Comparison of ENCODE assay signal across 28 cellular contexts in genomic region chr11:11478021-11478420, GRCh38.
"Had no signal": no experiment of that assay in that cellular context is flagged by ENCODE, and none has a peak within 500 bp of the region (broad histone marks: within the 10 kb centered on the region; RNA-seq: fewer than 3 reads in every experiment).

No MANE protein-coding gene starts in this region.

- DNase-seq: activated CD4-positive, alpha-beta T cell treated with anti-CD3 and anti-CD28 coated beads for 4 hours; activated CD4-positive, alpha-beta T cell treated with anti-CD3 and anti-CD28 coated beads, Interleukin-2, amount 50 U/mL, for 4 hours; activated effector memory CD4-positive, alpha-beta T cell treated with Interleukin-2 at 50 U/mL for 16 hours; activated naive CD4-positive, alpha-beta T cell treated with Interleukin-2 at 50 U/mL for 16 hours; anterior cingulate cortex; dermis blood vessel endothelial cell; effector CD4-positive, alpha-beta T cell; gastrocnemius medialis; islet precursor cell; left colon; naive B cell; ovary; sigmoid colon; small intestine; stimulated activated CD4-positive, alpha-beta T cell treated with anti-CD3 and anti-CD28 coated beads, Interleukin-1b, Interleukin-23, amount 100 ng/mL, for 48 hours; stimulated activated CD4-positive, alpha-beta T cell treated with anti-CD3 and anti-CD28 coated beads, Interleukin-4, amount 100 ng/mL, for 4 hours; stimulated activated CD8-positive, alpha-beta memory T cell treated with anti-CD3 and anti-CD28 coated beads, Interleukin-4, amount 100 ng/mL, for 48 hours; stimulated activated naive CD8-positive, alpha-beta T cell treated with anti-CD3 and anti-CD28 coated beads, Interleukin-15, amount 100 ng/mL, for 72 hours; substantia nigra; T-helper 1 cell; upper lobe of right lung had no signal

- H3K4me3 Mint-ChIP-seq: activated naive CD8-positive, alpha-beta T cell; brain; mesothelial cell of epicardium; naive B cell; stimulated activated memory B cell treated with anti-CD40 and anti-IgM and Interleukin-4, amounts not matched to agents 10 μg/mL and 1 μg/mL and 100 μg/mL, for 72 hours; stimulated activated naive CD8-positive, alpha-beta T cell treated with anti-CD3 and anti-CD28 coated beads, Interleukin-15, amount 100 ng/mL, for 72 hours; T-helper 2 cell treated with Interferon-gamma antibody and Interleukin-4, amounts not matched to agents 5 μg/mL and 100 μg/mL, for 36 hours had no signal

- FAIRE-seq: small intestine had no signal

- H3K4me3 ChIP-seq: gastrocnemius medialis, hepatocyte, ovary, prostate gland, sigmoid colon, upper lobe of right lung had no signal

- H3K4me1 ChIP-seq: prostate gland, upper lobe of right lung had no signal

- H3K4me2 ChIP-seq: hepatocyte had no signal

- H3K27ac Mint-ChIP-seq: activated naive CD8-positive, alpha-beta T cell; mesothelial cell of epicardium; naive B cell; stimulated activated memory B cell treated with anti-CD40 and anti-IgM and Interleukin-4, amounts not matched to agents 10 μg/mL and 1 μg/mL and 100 μg/mL, for 72 hours; T-helper 2 cell treated with Interferon-gamma antibody and Interleukin-4, amounts not matched to agents 5 μg/mL and 100 μg/mL, for 36 hours had no signal

- H3K9me3 Mint-ChIP-seq: brain; mesothelial cell of epicardium; naive B cell; stimulated activated memory B cell treated with anti-CD40 and anti-IgM and Interleukin-4, amounts not matched to agents 10 μg/mL and 1 μg/mL and 100 μg/mL, for 72 hours; stimulated activated naive CD8-positive, alpha-beta T cell treated with anti-CD3 and anti-CD28 coated beads, Interleukin-15, amount 100 ng/mL, for 72 hours; T-helper 2 cell treated with Interferon-gamma antibody and Interleukin-4, amounts not matched to agents 5 μg/mL and 100 μg/mL, for 36 hours had no signal

- H3K27me3 ChIP-seq: gastrocnemius medialis, hepatocyte, ovary, sigmoid colon, upper lobe of right lung had no signal

- H3K79me2 ChIP-seq: hepatocyte had no signal

- H3K36me3 ChIP-seq: gastrocnemius medialis, ovary, prostate gland, sigmoid colon, upper lobe of right lung had no signal

- H3K4me1 Mint-ChIP-seq: naive B cell; stimulated activated memory B cell treated with anti-CD40 and anti-IgM and Interleukin-4, amounts not matched to agents 10 μg/mL and 1 μg/mL and 100 μg/mL, for 72 hours; stimulated activated naive CD8-positive, alpha-beta T cell treated with anti-CD3 and anti-CD28 coated beads, Interleukin-15, amount 100 ng/mL, for 72 hours had no signal

- H3K27ac ChIP-seq: hepatocyte, ovary, prostate gland, upper lobe of right lung had no signal

- H2AFZ ChIP-seq: hepatocyte had no signal

- H3K36me3 Mint-ChIP-seq: activated naive CD8-positive, alpha-beta T cell; brain; mesothelial cell of epicardium; naive B cell; stimulated activated memory B cell treated with anti-CD40 and anti-IgM and Interleukin-4, amounts not matched to agents 10 μg/mL and 1 μg/mL and 100 μg/mL, for 72 hours had no signal

- H3K27me3 Mint-ChIP-seq: stimulated activated memory B cell treated with anti-CD40 and anti-IgM and Interleukin-4, amounts not matched to agents 10 μg/mL and 1 μg/mL and 100 μg/mL, for 72 hours; stimulated activated naive CD8-positive, alpha-beta T cell treated with anti-CD3 and anti-CD28 coated beads, Interleukin-15, amount 100 ng/mL, for 72 hours had no signal

- H3K9me3 ChIP-seq: gastrocnemius medialis, ovary, prostate gland, sigmoid colon, upper lobe of right lung had no signal

- ATAC-seq: left colon; stimulated activated memory B cell treated with anti-CD40 and anti-IgM and Interleukin-4, amounts not matched to agents 10 μg/mL and 1 μg/mL and 100 μg/mL, for 72 hours; stimulated activated naive CD8-positive, alpha-beta T cell treated with anti-CD3 and anti-CD28 coated beads, Interleukin-15, amount 100 ng/mL, for 72 hours; upper lobe of right lung had no signal
